31 cellular contexts compared by ENCODE assay signal in the genomic region with DNA sequence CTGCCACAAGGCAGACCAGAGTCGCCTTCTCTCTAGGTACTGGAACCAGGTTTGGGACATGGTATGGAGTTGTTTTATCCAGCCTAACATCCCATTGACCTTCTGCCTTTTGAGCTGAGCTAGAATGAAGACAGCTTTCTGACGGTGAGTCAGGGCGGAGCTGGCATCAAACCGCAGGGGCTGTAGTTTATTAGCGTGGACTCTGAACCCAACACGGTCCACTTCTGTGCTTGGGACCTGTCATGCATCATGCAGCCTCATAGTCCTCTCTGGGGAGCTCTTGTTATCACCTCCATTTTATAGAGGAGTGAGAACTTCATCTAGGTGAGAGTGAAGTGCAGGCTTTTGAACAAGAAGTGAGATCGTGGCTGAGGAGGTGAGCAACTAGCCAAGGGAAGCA. TPM values are rescaled to one million over a fixed set of nuclear protein-coding genes. Genes with fewer than 3 reads are reported as not detected.
DNase-seq lines count a peak whose midpoint lies in the region; ATAC-seq and TF ChIP-seq lines count a peak whose summit lies in the region.
"Had no signal": no experiment of that assay in that cellular context is flagged by ENCODE, and none has a peak within 500 bp of the region (broad histone marks: within the 10 kb centered on the region; RNA-seq: fewer than 3 reads in every experiment).

No MANE protein-coding gene starts in this region.

- H3K4me3 Mint-ChIP-seq in Caco-2 (ENCODE audit: unreplicated experiment) (no peak overlapping the region), progenitor cell of endocrine pancreas (ENCODE audit: low read depth) (no peak overlapping the region)
- H3K4me3 Mint-ChIP-seq: activated CD8-positive, alpha-beta T cell treated with anti-CD3 and anti-CD28 coated beads for 36 hours; activated T-helper 17 cell treated with anti-CD3 and anti-CD28 coated beads, Interleukin-2, amount 50 U/mL, for 72 hours; endodermal cell; IgD-negative memory B cell; memory B cell; naive B cell; stimulated activated naive CD8-positive, alpha-beta T cell treated with anti-CD3 and anti-CD28 coated beads, Interleukin-15, amount 100 ng/mL, for 72 hours; T-helper 1 cell treated with Interleukin-12 subunit alpha and Interleukin-12 subunit beta and Interleukin-4 antibody, amounts not matched to agents 30 μg/mL and 1 μg/mL, for 36 hours had no signal

- H3K4me1 Mint-ChIP-seq in Caco-2 (ENCODE audit: low read depth, unreplicated experiment) (peaks cover 7% of the 10 kb centered on the region), progenitor cell of endocrine pancreas (ENCODE audit: low read depth) (peaks cover 2% of the 10 kb centered on the region)
- H3K4me1 Mint-ChIP-seq: activated T-helper 17 cell treated with anti-CD3 and anti-CD28 coated beads, Interleukin-2, amount 50 U/mL, for 72 hours; IgD-negative memory B cell; memory B cell; stimulated activated naive CD8-positive, alpha-beta T cell treated with anti-CD3 and anti-CD28 coated beads, Interleukin-15, amount 100 ng/mL, for 72 hours had no signal

- CTCF ChIA-PET in Caco-2 (lab: Charles Lee), result interaction anchor here (0.8 to 1.9 kb wide), 3 partner anchors 11 to 60 kb away, joined by 3 to 4 read pairs (median 3); no protein-coding TSS in a partner anchor

- H3K9me3 Mint-ChIP-seq in Caco-2 (ENCODE audit: unreplicated experiment), result no peaks in the 10 kb centered on the region
- H3K9me3 Mint-ChIP-seq in progenitor cell of endocrine pancreas (ENCODE audit: low read depth), result no peaks in the 10 kb centered on the region
- H3K9me3 Mint-ChIP-seq: activated CD8-positive, alpha-beta T cell treated with anti-CD3 and anti-CD28 coated beads for 36 hours; activated naive CD4-positive, alpha-beta T cell treated with anti-CD3 and anti-CD28 coated beads, Interleukin-2, amount 50 U/mL, for 72 hours; activated T-helper 17 cell treated with anti-CD3 and anti-CD28 coated beads, Interleukin-2, amount 50 U/mL, for 72 hours; endodermal cell; memory B cell; stimulated activated naive CD8-positive, alpha-beta T cell treated with anti-CD3 and anti-CD28 coated beads, Interleukin-15, amount 100 ng/mL, for 72 hours; T-helper 1 cell treated with Interleukin-12 subunit alpha and Interleukin-12 subunit beta and Interleukin-4 antibody, amounts not matched to agents 30 μg/mL and 1 μg/mL, for 36 hours had no signal

- BruUV-seq in Caco-2 (replicated peaks; lab: Mats Ljungman, UMichigan), result no TSS peak

- H3K4me1 ChIP-seq in Caco-2, result peaks cover 6% of the 10 kb centered on the region; the same call in 1 of the 2 replicates
- H3K4me1 ChIP-seq: BLaER1 treated with 17β-estradiol and CSF1 and Interleukin-3, amounts not matched to agents 10 nM and 100 nM; breast epithelium; esophagus muscularis mucosa; foreskin keratinocyte had no signal

- intact Hi-C loops in Caco-2 (cut with micrococcal nuclease; ENCODE audit: unreplicated experiment) (no loop called here), left colon (cut with DNase I, micrococcal nuclease) (no loop called here)

- H3K27me3 ChIP-seq in Caco-2 (replicated peaks; ENCODE audit: control insufficient read depth, insufficient read depth, low read length), result no peaks in the 10 kb centered on the region
- H3K27me3 ChIP-seq: BLaER1 treated with 17β-estradiol and CSF1 and Interleukin-3, amounts not matched to agents 10 nM and 100 nM; breast epithelium; tibial nerve had no signal

- no peaks in the 10 kb centered on the region for H3K27me3 Mint-ChIP-seq in Caco-2 (ENCODE audit: insufficient read depth, unreplicated experiment)
- H3K27me3 Mint-ChIP-seq in progenitor cell of endocrine pancreas, result no peaks in the 10 kb centered on the region
- H3K27me3 Mint-ChIP-seq: activated CD8-positive, alpha-beta T cell treated with anti-CD3 and anti-CD28 coated beads for 36 hours; activated T-helper 17 cell treated with anti-CD3 and anti-CD28 coated beads, Interleukin-2, amount 50 U/mL, for 72 hours; stimulated activated naive CD8-positive, alpha-beta T cell treated with anti-CD3 and anti-CD28 coated beads, Interleukin-15, amount 100 ng/mL, for 72 hours had no signal

- H3K4me3 ChIP-seq in Caco-2 (ENCODE audit: low read depth, low read length), result no peak overlapping the region
- H3K4me3 ChIP-seq: BLaER1 treated with 17β-estradiol and CSF1 and Interleukin-3, amounts not matched to agents 10 nM and 100 nM; breast epithelium; esophagus muscularis mucosa; tibial nerve had no signal

- H3K36me3 Mint-ChIP-seq in Caco-2 (ENCODE audit: insufficient read depth, unreplicated experiment), result no peaks in the 10 kb centered on the region
- H3K36me3 Mint-ChIP-seq in progenitor cell of endocrine pancreas (ENCODE audit: insufficient read depth), result peaks cover 5% of the 10 kb centered on the region
- H3K36me3 Mint-ChIP-seq: activated naive CD4-positive, alpha-beta T cell treated with anti-CD3 and anti-CD28 coated beads, Interleukin-2, amount 50 U/mL, for 72 hours; IgD-negative memory B cell; memory B cell had no signal

- no peak for TF ChIP-seq CTCF in Caco-2 (IDR thresholded peaks at IDR 0.05; ENCODE audit: insufficient read depth in 1 of 2, low read depth in 1 of 2, low read length in 1 of 2, severe bottlenecking in 1 of 2, unreplicated experiment in 1 of 2)
- TF ChIP-seq CTCF in progenitor cell of endocrine pancreas (IDR thresholded peaks at IDR 0.05; ENCODE audit: unreplicated experiment), result no peak

- peak overlapping the region; percentile 49 for H3K27ac Mint-ChIP-seq in Caco-2 (ENCODE audit: unreplicated experiment)
- H3K27ac Mint-ChIP-seq in progenitor cell of endocrine pancreas, result no peak overlapping the region
- H3K27ac Mint-ChIP-seq: activated CD8-positive, alpha-beta T cell treated with anti-CD3 and anti-CD28 coated beads for 36 hours; activated naive CD4-positive, alpha-beta T cell treated with anti-CD3 and anti-CD28 coated beads, Interleukin-2, amount 50 U/mL, for 72 hours; activated T-helper 17 cell treated with anti-CD3 and anti-CD28 coated beads, Interleukin-2, amount 50 U/mL, for 72 hours; endodermal cell; IgD-negative memory B cell; memory B cell; T-helper 1 cell treated with Interleukin-12 subunit alpha and Interleukin-12 subunit beta and Interleukin-4 antibody, amounts not matched to agents 30 μg/mL and 1 μg/mL, for 36 hours had no signal

- POLR2A ChIA-PET in Caco-2 (lab: Charles Lee), result interaction anchor here (0.6 kb wide), 1 partner anchor 31 kb away, joined by 3 read pairs; no protein-coding TSS in a partner anchor

- peak; percentile 47 to 69 for DNase-seq in Caco-2
- DNase-seq in RKO (ENCODE audit: low spot score), result peak; percentile 47
- DNase-seq in left colon, result peak; percentile 58 to 66
- peak; percentile 70 for DNase-seq in renal cortical epithelial cell (ENCODE audit: low read depth)
- no peak for DNase-seq in progenitor cell of endocrine pancreas (ENCODE audit: low spot score, unreplicated experiment)
- DNase-seq in SIG-M5 (lab: John Stamatoyannopoulos, UW), result no peak
- DNase-seq: activated CD8-positive, alpha-beta T cell treated with anti-CD3 and anti-CD28 coated beads for 36 hours; DND-41; endodermal cell; foreskin keratinocyte; left cardiac atrium; naive B cell; NCI-H1092 treated with DMSO at 0.1 percent for 48 hours; NCI-H2029; NCI-H2227 treated with DMSO at 0.1 percent for 48 hours; NCI-H748 treated with DMSO at 0.1 percent for 48 hours; RPMI8226; stimulated activated naive CD8-positive, alpha-beta T cell treated with anti-CD3 and anti-CD28 coated beads, Interleukin-15, amount 100 ng/mL, for 72 hours had no signal

- ATAC-seq in left colon (peak; percentile 96), GM18498 (IDR thresholded peaks at IDR 0.05; ENCODE audit: unreplicated experiment) (no peak), GM18511 (IDR thresholded peaks at IDR 0.05; ENCODE audit: unreplicated experiment) (no peak)
- ATAC-seq: activated CD8-positive, alpha-beta T cell treated with anti-CD3 and anti-CD28 coated beads for 36 hours; activated naive CD4-positive, alpha-beta T cell treated with anti-CD3 and anti-CD28 coated beads, Interleukin-2, amount 50 U/mL, for 72 hours; activated T-helper 17 cell treated with anti-CD3 and anti-CD28 coated beads, Interleukin-2, amount 50 U/mL, for 72 hours; foreskin keratinocyte; left cardiac atrium; stimulated activated naive CD8-positive, alpha-beta T cell treated with anti-CD3 and anti-CD28 coated beads, Interleukin-15, amount 100 ng/mL, for 72 hours had no signal

- no peaks in the 10 kb centered on the region for H3K9me3 ChIP-seq in Caco-2
- H3K9me3 ChIP-seq: BLaER1 treated with 17β-estradiol and CSF1 and Interleukin-3, amounts not matched to agents 10 nM and 100 nM; breast epithelium; esophagus muscularis mucosa; tibial nerve had no signal

- H3K36me3 ChIP-seq in Caco-2 (ENCODE audit: control insufficient read depth, insufficient read depth, low read length), result no peaks in the 10 kb centered on the region
- H3K36me3 ChIP-seq: BLaER1 treated with 17β-estradiol and CSF1 and Interleukin-3, amounts not matched to agents 10 nM and 100 nM; breast epithelium; esophagus muscularis mucosa had no signal

RNA-seq across cellular contexts. Expression of gene GAL3ST1, which starts 8.3 kb away (rescaled TPM):
- total RNA-seq in Caco-2 (2022) (8.9 and 14.2 TPM in 2 replicates), left colon (10 to 100 TPM; 12.1 to 17.4 TPM), renal cortical epithelial cell (2.6 and 6.4 TPM in 2 replicates), progenitor cell of endocrine pancreas (21.6 and 23.7 TPM in 2 replicates)
- total RNA-seq: activated CD8-positive, alpha-beta T cell treated with anti-CD3 and anti-CD28 coated beads for 36 hours; foreskin keratinocyte; pulmonary artery endothelial cell had no signal

RNA-seq across cellular contexts. Expression of gene SEC14L6, which starts 19.6 kb away (rescaled TPM):
- total RNA-seq in Caco-2 (2022) (0.14 TPM in 1 of 2 replicates, not detected in the other), left colon (under 1 TPM; 0.11 to 0.27 TPM), renal cortical epithelial cell (20.3 and 37.3 TPM in 2 replicates), progenitor cell of endocrine pancreas (3.7 and 4.8 TPM in 2 replicates)
- total RNA-seq: activated CD8-positive, alpha-beta T cell treated with anti-CD3 and anti-CD28 coated beads for 36 hours; activated naive CD4-positive, alpha-beta T cell treated with anti-CD3 and anti-CD28 coated beads, Interleukin-2, amount 50 U/mL, for 72 hours; activated T-helper 17 cell treated with anti-CD3 and anti-CD28 coated beads, Interleukin-2, amount 50 U/mL, for 72 hours; pulmonary artery endothelial cell; SK-MEL-5 had no signal

RNA-seq across cellular contexts. Expression of gene PES1, which starts 25.6 kb away (rescaled TPM):
- total RNA-seq in Caco-2 (2022), result 110 and 117 TPM in 2 replicates
- 10 to 100 TPM; 36.4 to 48.3 TPM for total RNA-seq in left colon
- total RNA-seq in renal cortical epithelial cell, result 77.6 and 84.0 TPM in 2 replicates
- 71.6 and 74.4 TPM in 2 replicates for total RNA-seq in progenitor cell of endocrine pancreas

RNA-seq across cellular contexts. Expression of gene TCN2, which starts 40.8 kb away (rescaled TPM):
- 11.9 and 13.8 TPM in 2 replicates for total RNA-seq in Caco-2 (2022)
- 10 to 100 TPM; 29.4 to 58.2 TPM for total RNA-seq in left colon
- total RNA-seq in renal cortical epithelial cell, result 9.2 and 26.0 TPM in 2 replicates
- total RNA-seq in progenitor cell of endocrine pancreas, result 22.3 and 22.9 TPM in 2 replicates

Comparison
In these comparisons a context has a peak if more than half of its experiments do, and no peak if none do; other contexts are left out.
1. DNase-seq: peak in Caco-2 (2 of 2), RKO (single experiment), left colon (2 of 2) and renal cortical epithelial cell (single experiment); none in progenitor cell of endocrine pancreas (single experiment) and SIG-M5 (single experiment).